ENCODE assay signal across 8 cellular contexts in the genomic region with DNA sequence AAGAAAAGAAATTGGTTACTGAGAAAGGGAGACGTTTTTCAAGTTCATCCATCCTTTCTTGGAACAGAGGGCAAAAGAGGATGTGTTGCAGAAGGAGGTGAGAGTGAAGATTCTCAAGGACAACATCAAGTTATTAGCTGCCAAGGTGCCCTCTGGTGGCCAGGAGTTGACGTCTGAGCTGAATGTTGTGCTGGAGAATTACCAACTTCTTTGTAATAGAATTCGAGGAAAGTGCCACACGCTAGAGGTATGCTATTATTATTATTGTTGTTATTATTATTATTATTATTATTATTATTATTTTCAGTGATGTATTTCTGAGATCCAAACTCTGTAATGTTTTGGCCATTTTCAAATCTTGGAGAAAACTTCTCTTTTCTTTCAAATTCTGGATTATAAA.
A peak's percentile ranks its signal among the peaks of the same experiment; 100 is the strongest.
DNase-seq lines count a peak whose midpoint lies in the region; ATAC-seq and TF ChIP-seq lines count a peak whose summit lies in the region.

No MANE protein-coding gene starts in this region.

- no peaks in the 10 kb centered on the region for H3K9me3 Mint-ChIP-seq in Calu3 (ENCODE audit: low read depth, unreplicated experiment)
- no peaks in the 10 kb centered on the region for H3K9me3 Mint-ChIP-seq in activated T-helper 2 cell treated with anti-CD3 and anti-CD28 coated beads, Interferon-gamma antibody, Interleukin-2, Interleukin-4, amounts not matched to agents 10 μg/mL and 5 μg/mL and 100 μg/mL, durations not matched to agents 14 hours and 24 hours and 36 hours

- H3K27me3 ChIP-seq in RWPE2 (ENCODE audit: insufficient read depth, poor library complexity, severe bottlenecking) (no peaks in the 10 kb centered on the region), parathyroid adenoma (ENCODE audit: control insufficient read depth, insufficient read depth, low read length) (no peaks in the 10 kb centered on the region), upper lobe of left lung (no peaks in the 10 kb centered on the region)

- H3K9ac ChIP-seq in parathyroid adenoma, result no peak overlapping the region

- peaks cover 26% of the 10 kb centered on the region for H3K36me3 Mint-ChIP-seq in Calu3 (ENCODE audit: insufficient read depth, unreplicated experiment)
- peaks cover 38% of the 10 kb centered on the region for H3K36me3 Mint-ChIP-seq in activated T-helper 2 cell treated with anti-CD3 and anti-CD28 coated beads, Interferon-gamma antibody, Interleukin-2, Interleukin-4, amounts not matched to agents 10 μg/mL and 5 μg/mL and 100 μg/mL, durations not matched to agents 14 hours and 24 hours and 36 hours (ENCODE audit: low read depth)

- H3K9me3 ChIP-seq in RWPE2 (ENCODE audit: severe bottlenecking), result no peaks in the 10 kb centered on the region
- H3K9me3 ChIP-seq in parathyroid adenoma (ENCODE audit: control insufficient read depth, low read length), result no peaks in the 10 kb centered on the region
- no peaks in the 10 kb centered on the region for H3K9me3 ChIP-seq in upper lobe of left lung

- no peak overlapping the region for H3K27ac ChIP-seq in RWPE2 (ENCODE audit: poor library complexity, severe bottlenecking)
- no peak overlapping the region for H3K27ac ChIP-seq in parathyroid adenoma
- H3K27ac ChIP-seq in upper lobe of left lung, result peak overlapping the region in 1 of 4 donors; percentile 41

- DNase-seq in Calu3 (peak; percentile 66), KBM-7 (peak; percentile 85), RWPE2 (ENCODE audit: low spot score) (no peak), foreskin melanocyte (peak; percentile 63), upper lobe of left lung (peak in 1 of 2 donors; percentile 78)
- DNase-seq in activated T-helper 2 cell treated with anti-CD3 and anti-CD28 coated beads, Interferon-gamma antibody, Interleukin-2, Interleukin-4, amounts not matched to agents 10 μg/mL and 5 μg/mL and 100 μg/mL, durations not matched to agents 14 hours and 24 hours and 36 hours (ENCODE audit: low spot score), result peak; percentile 49

- H3K4me3 ChIP-seq in RWPE2 (ENCODE audit: severe bottlenecking) (no peak overlapping the region), parathyroid adenoma (ENCODE audit: low read depth, low read length) (no peak overlapping the region), upper lobe of left lung (no peak overlapping the region)

- no peaks in the 10 kb centered on the region for H3K4me1 Mint-ChIP-seq in Calu3 (ENCODE audit: low read depth, unreplicated experiment)
- peaks cover 10% of the 10 kb centered on the region for H3K4me1 Mint-ChIP-seq in activated T-helper 2 cell treated with anti-CD3 and anti-CD28 coated beads, Interferon-gamma antibody, Interleukin-2, Interleukin-4, amounts not matched to agents 10 μg/mL and 5 μg/mL and 100 μg/mL, durations not matched to agents 14 hours and 24 hours and 36 hours (ENCODE audit: low read depth)

- peak; percentile 79 for ATAC-seq in GM21423 (IDR thresholded peaks at IDR 0.05; ENCODE audit: unreplicated experiment)
- peak; percentile 78 for ATAC-seq in RWPE2 (ENCODE audit: low read depth)
- peak in 1 of 2 donors; percentile 74 for ATAC-seq in upper lobe of left lung (ENCODE audit: low FRiP score in 2 of 2)

- BruUV-seq in Calu3 (replicated peaks; lab: Mats Ljungman, UMichigan), result no TSS peak

- no peak for TF ChIP-seq POLR2A in upper lobe of left lung (IDR thresholded peaks at IDR 0.05)

- intact Hi-C loops in Calu3 (cut with micrococcal nuclease; ENCODE audit: unreplicated experiment), result loop anchor here (2.0 to 10.0 kb wide), 4 partner anchors 185 to 377 kb away; no protein-coding TSS in a partner anchor
- intact Hi-C loops in activated T-helper 2 cell treated with anti-CD3 and anti-CD28 coated beads, Interferon-gamma antibody, Interleukin-2, Interleukin-4, amounts not matched to agents 10 μg/mL and 5 μg/mL and 100 μg/mL, durations not matched to agents 14 hours and 24 hours and 36 hours (cut with micrococcal nuclease), result loop anchor here (1.0 to 5.0 kb wide), 4 partner anchors 130 to 377 kb away; a partner anchor contains a TSS

- in situ Hi-C loops in KBM-7 (cut with MboI; ENCODE audit: low pct_unique_long_range_greater_than_20kb, low sequenced_read_pairs), result loop anchor here (25.0 kb wide), 1 partner anchor 370 kb away; no protein-coding TSS in a partner anchor

- TF ChIP-seq EP300 in upper lobe of left lung (IDR thresholded peaks at IDR 0.05), result no peak

- CTCF ChIA-PET in Calu3 (lab: Charles Lee), result interaction anchor here (0.7 to 1.4 kb wide), 3 partner anchors 36 to 377 kb away, joined by 4 to 7 read pairs (median 5); no protein-coding TSS in a partner anchor

- no peak overlapping the region for H3K4me2 ChIP-seq in parathyroid adenoma (ENCODE audit: low read length)

- H3K79me2 ChIP-seq in parathyroid adenoma, result no peaks in the 10 kb centered on the region

- WGBS in upper lobe of left lung, 2 donors, result 3 to 5% methylated on average over 4 of the region's 4 CpGs

- H3K4me1 ChIP-seq in RWPE2 (ENCODE audit: insufficient read depth, poor library complexity, severe bottlenecking) (no peaks in the 10 kb centered on the region), parathyroid adenoma (no peaks in the 10 kb centered on the region), upper lobe of left lung (peaks cover 0 to 6% (median 3%) of the 10 kb centered on the region in 4 donors)

- TF ChIP-seq CTCF in Calu3 (IDR thresholded peaks at IDR 0.05; ENCODE audit: unreplicated experiment) (peak; percentile 42), RWPE2 (IDR thresholded peaks at IDR 0.05; ENCODE audit: poor library complexity, severe bottlenecking) (peak; percentile 80), parathyroid adenoma (IDR thresholded peaks at IDR 0.05) (peak; percentile 65), upper lobe of left lung (IDR thresholded peaks at IDR 0.05) (peak; percentile 29 to 63 (median 56))

- no peak overlapping the region for H3K4me3 Mint-ChIP-seq in Calu3 (ENCODE audit: low read depth, unreplicated experiment)
- H3K4me3 Mint-ChIP-seq in activated T-helper 2 cell treated with anti-CD3 and anti-CD28 coated beads, Interferon-gamma antibody, Interleukin-2, Interleukin-4, amounts not matched to agents 10 μg/mL and 5 μg/mL and 100 μg/mL, durations not matched to agents 14 hours and 24 hours and 36 hours (ENCODE audit: low read depth), result no peak overlapping the region

- no peaks in the 10 kb centered on the region for H3K27me3 Mint-ChIP-seq in Calu3 (ENCODE audit: unreplicated experiment)
- H3K27me3 Mint-ChIP-seq in activated T-helper 2 cell treated with anti-CD3 and anti-CD28 coated beads, Interferon-gamma antibody, Interleukin-2, Interleukin-4, amounts not matched to agents 10 μg/mL and 5 μg/mL and 100 μg/mL, durations not matched to agents 14 hours and 24 hours and 36 hours (ENCODE audit: low read depth), result no peaks in the 10 kb centered on the region

- H3K36me3 ChIP-seq in RWPE2 (ENCODE audit: low read depth) (peaks cover 39% of the 10 kb centered on the region), parathyroid adenoma (ENCODE audit: control insufficient read depth, insufficient read depth, low read length) (no peaks in the 10 kb centered on the region), upper lobe of left lung (peaks cover 15 to 51% (median 18%) of the 10 kb centered on the region in 4 donors)

- no peak overlapping the region for H2AFZ ChIP-seq in parathyroid adenoma

- H3K27ac Mint-ChIP-seq in Calu3 (ENCODE audit: unreplicated experiment), result no peak overlapping the region
- H3K27ac Mint-ChIP-seq in activated T-helper 2 cell treated with anti-CD3 and anti-CD28 coated beads, Interferon-gamma antibody, Interleukin-2, Interleukin-4, amounts not matched to agents 10 μg/mL and 5 μg/mL and 100 μg/mL, durations not matched to agents 14 hours and 24 hours and 36 hours, result no peak overlapping the region
